ENCODE assay signal across 1 cellular context in the genomic region with DNA sequence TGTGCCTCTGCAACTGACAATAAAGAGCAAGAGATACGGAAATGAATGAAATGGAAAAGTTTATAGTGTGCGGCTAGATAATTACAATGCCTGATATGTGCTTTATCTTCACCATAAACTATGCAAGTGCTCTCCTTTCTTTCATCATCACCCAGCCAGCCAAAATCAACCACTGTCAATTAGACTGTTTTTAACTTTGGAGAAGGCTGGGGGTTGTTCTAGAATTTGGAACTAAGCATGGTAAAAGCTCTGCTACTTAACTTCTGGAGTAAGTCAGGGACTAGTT.
TF ChIP-seq lines count a peak whose summit lies in the region.

No MANE protein-coding gene starts in this region.

TF ChIP-seq in HEK293, 187 proteins besides CTCF, POLR2A, EP300 and RAD21 (continued from another document):
- TF ChIP-seq, protein P1, sequence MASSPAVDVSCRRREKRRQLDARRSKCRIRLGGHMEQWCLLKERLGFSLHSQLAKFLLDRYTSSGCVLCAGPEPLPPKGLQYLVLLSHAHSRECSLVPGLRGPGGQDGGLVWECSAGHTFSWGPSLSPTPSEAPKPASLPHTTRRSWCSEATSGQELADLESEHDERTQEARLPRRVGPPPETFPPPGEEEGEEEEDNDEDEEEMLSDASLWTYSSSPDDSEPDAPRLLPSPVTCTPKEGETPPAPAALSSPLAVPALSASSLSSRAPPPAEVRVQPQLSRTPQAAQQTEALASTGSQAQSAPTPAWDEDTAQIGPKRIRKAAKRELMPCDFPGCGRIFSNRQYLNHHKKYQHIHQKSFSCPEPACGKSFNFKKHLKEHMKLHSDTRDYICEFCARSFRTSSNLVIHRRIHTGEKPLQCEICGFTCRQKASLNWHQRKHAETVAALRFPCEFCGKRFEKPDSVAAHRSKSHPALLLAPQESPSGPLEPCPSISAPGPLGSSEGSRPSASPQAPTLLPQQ (tag by site-specific recombination; IDR thresholded peaks at IDR 0.05) = no peak
- peak; percentile 67 for TF ChIP-seq ZNF843 (tag by site-specific recombination; IDR thresholded peaks at IDR 0.05)
- no peak for TF ChIP-seq ELK4 (IDR thresholded peaks at IDR 0.05; ENCODE audit: borderline replicate concordance, low read depth, low read length)
- no peak for TF ChIP-seq HOXC10 (CRISPR knock-in tag; IDR thresholded peaks at IDR 0.05)
- TF ChIP-seq ZNF112 (tag by site-specific recombination; IDR thresholded peaks at IDR 0.05) = no peak
- no peak for TF ChIP-seq ZNF830 (tag by site-specific recombination; IDR thresholded peaks at IDR 0.05; ENCODE audit: low read depth)
- TF ChIP-seq OVOL3 (tag by site-specific recombination; IDR thresholded peaks at IDR 0.05) = peak; percentile 34; the same call in 1 of the 2 replicates
- no peak for TF ChIP-seq ZNF747 (tag by site-specific recombination; IDR thresholded peaks at IDR 0.05)
- TF ChIP-seq, protein P2, sequence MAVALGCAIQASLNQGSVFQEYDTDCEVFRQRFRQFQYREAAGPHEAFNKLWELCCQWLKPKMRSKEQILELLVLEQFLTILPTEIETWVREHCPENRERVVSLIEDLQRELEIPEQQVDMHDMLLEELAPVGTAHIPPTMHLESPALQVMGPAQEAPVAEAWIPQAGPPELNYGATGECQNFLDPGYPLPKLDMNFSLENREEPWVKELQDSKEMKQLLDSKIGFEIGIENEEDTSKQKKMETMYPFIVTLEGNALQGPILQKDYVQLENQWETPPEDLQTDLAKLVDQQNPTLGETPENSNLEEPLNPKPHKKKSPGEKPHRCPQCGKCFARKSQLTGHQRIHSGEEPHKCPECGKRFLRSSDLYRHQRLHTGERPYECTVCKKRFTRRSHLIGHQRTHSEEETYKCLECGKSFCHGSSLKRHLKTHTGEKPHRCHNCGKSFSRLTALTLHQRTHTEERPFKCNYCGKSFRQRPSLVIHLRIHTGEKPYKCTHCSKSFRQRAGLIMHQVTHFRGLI (tag by site-specific recombination; IDR thresholded peaks at IDR 0.05) = no peak
- TF ChIP-seq ZNF600 (tag by site-specific recombination; IDR thresholded peaks at IDR 0.05) = no peak
- TF ChIP-seq, protein P3, sequence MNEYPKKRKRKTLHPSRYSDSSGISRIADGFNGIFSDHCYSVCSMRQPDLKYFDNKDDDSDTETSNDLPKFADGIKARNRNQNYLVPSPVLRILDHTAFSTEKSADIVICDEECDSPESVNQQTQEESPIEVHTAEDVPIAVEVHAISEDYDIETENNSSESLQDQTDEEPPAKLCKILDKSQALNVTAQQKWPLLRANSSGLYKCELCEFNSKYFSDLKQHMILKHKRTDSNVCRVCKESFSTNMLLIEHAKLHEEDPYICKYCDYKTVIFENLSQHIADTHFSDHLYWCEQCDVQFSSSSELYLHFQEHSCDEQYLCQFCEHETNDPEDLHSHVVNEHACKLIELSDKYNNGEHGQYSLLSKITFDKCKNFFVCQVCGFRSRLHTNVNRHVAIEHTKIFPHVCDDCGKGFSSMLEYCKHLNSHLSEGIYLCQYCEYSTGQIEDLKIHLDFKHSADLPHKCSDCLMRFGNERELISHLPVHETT (tag by site-specific recombination; IDR thresholded peaks at IDR 0.05) = no peak
- TF ChIP-seq MEIS1 (CRISPR knock-in tag; IDR thresholded peaks at IDR 0.05; ENCODE audit: borderline replicate concordance) = no peak
- no peak for TF ChIP-seq ZSCAN23 (tag by site-specific recombination; IDR thresholded peaks at IDR 0.05)
- no peak for TF ChIP-seq ZNF354C (tag by site-specific recombination; IDR thresholded peaks at IDR 0.05; ENCODE audit: borderline replicate concordance, low read depth)
- TF ChIP-seq ZNF585B (tag by site-specific recombination; IDR thresholded peaks at IDR 0.05) = no peak
- TF ChIP-seq, protein P4, sequence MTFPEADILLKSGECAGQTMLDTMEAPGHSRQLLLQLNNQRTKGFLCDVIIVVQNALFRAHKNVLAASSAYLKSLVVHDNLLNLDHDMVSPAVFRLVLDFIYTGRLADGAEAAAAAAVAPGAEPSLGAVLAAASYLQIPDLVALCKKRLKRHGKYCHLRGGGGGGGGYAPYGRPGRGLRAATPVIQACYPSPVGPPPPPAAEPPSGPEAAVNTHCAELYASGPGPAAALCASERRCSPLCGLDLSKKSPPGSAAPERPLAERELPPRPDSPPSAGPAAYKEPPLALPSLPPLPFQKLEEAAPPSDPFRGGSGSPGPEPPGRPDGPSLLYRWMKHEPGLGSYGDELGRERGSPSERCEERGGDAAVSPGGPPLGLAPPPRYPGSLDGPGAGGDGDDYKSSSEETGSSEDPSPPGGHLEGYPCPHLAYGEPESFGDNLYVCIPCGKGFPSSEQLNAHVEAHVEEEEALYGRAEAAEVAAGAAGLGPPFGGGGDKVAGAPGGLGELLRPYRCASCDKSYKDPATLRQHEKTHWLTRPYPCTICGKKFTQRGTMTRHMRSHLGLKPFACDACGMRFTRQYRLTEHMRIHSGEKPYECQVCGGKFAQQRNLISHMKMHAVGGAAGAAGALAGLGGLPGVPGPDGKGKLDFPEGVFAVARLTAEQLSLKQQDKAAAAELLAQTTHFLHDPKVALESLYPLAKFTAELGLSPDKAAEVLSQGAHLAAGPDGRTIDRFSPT (tag by site-specific recombination; IDR thresholded peaks at IDR 0.05) = no peak
- TF ChIP-seq FEZF1 (tag by site-specific recombination; IDR thresholded peaks at IDR 0.05) = peak; percentile 48
- TF ChIP-seq ZFP37 (tag by site-specific recombination; IDR thresholded peaks at IDR 0.05) = no peak
